8 cellular contexts compared by ENCODE assay signal in genomic region chr1:227946624-227947424, GRCh38. TPM values are rescaled to one million over a fixed set of nuclear protein-coding genes. Genes with fewer than 3 reads are reported as not detected.
DNase-seq lines count a peak whose midpoint lies in the region; ATAC-seq and TF ChIP-seq lines count a peak whose summit lies in the region.

No MANE protein-coding gene starts in this region.

- no peaks in the 10 kb centered on the region for H3K36me3 ChIP-seq in mesendoderm (ENCODE audit: control insufficient read depth, insufficient read depth, low read length)

- no CpG with 5 or more reads among the region's 63 CpGs for WGBS in mesendoderm (ENCODE audit: extremely low coverage, insufficient coverage, low lambda C conversion rate)

- no peaks in the 10 kb centered on the region for H3K4me1 ChIP-seq in mesendoderm (ENCODE audit: control insufficient read depth, low read depth, low read length)

- no peak overlapping the region for H3K27ac Mint-ChIP-seq in activated CD8-positive, alpha-beta T cell treated with anti-CD3 and anti-CD28 coated beads, Interleukin-2, amount 10 ng/mL, durations not matched to agents 7 days and 5 days
- H3K27ac Mint-ChIP-seq in endothelial cell (ENCODE audit: unreplicated experiment) = no peak overlapping the region
- no peak overlapping the region for H3K27ac Mint-ChIP-seq in stimulated activated effector memory CD8-positive, alpha-beta T cell treated with anti-CD3 and anti-CD28 coated beads, Interleukin-12 subunit alpha, Interleukin-12 subunit beta, amount 100 ng/mL, for 72 hours

- peak; percentile 61 for ATAC-seq in activated CD8-positive, alpha-beta T cell treated with anti-CD3 and anti-CD28 coated beads, Interleukin-2, amount 10 ng/mL, durations not matched to agents 7 days and 5 days
- ATAC-seq in stimulated activated effector memory CD8-positive, alpha-beta T cell treated with anti-CD3 and anti-CD28 coated beads, Interleukin-12 subunit alpha, Interleukin-12 subunit beta, amount 100 ng/mL, for 72 hours = peak; percentile 74
- ATAC-seq in HG02571 (IDR thresholded peaks at IDR 0.05; ENCODE audit: unreplicated experiment) = no peak

- H3K27me3 ChIP-seq in mesendoderm (ENCODE audit: insufficient read depth, low read length, poor library complexity) = no peaks in the 10 kb centered on the region

- H4K5ac ChIP-seq in mesendoderm (ENCODE audit: low read length) = no peak overlapping the region

- H3K23ac ChIP-seq in mesendoderm (ENCODE audit: low read length) = no peak overlapping the region

- H3K56ac ChIP-seq in mesendoderm (ENCODE audit: low read length) = peak overlapping the region; percentile 79

- peak overlapping the region; percentile 73 for H3K9ac ChIP-seq in mesendoderm (ENCODE audit: low read length)

- CTCF ChIA-PET in HEK293T (lab: Yijun Ruan, JAX) = interaction anchor here (0.7 kb wide), 1 partner anchor 466 kb away, joined by 3 read pairs; no protein-coding TSS in a partner anchor
- CTCF ChIA-PET in activated CD8-positive, alpha-beta T cell treated with anti-CD3 and anti-CD28 coated beads, Interleukin-2, amount 10 ng/mL, durations not matched to agents 7 days and 5 days (lab: Charles Lee) = interaction anchor here (1.4 to 2.3 kb wide), 5 partner anchors 181 to 466 kb away, joined by 3 to 16 read pairs (median 6); no protein-coding TSS in a partner anchor

- peak; percentile 61 for TF ChIP-seq CTCF in endothelial cell (IDR thresholded peaks at IDR 0.05; ENCODE audit: unreplicated experiment)

- H4K8ac ChIP-seq in mesendoderm (ENCODE audit: low read depth, low read length) = no peak overlapping the region

- peaks cover 29% of the 10 kb centered on the region for H3K27me3 Mint-ChIP-seq in activated CD8-positive, alpha-beta T cell treated with anti-CD3 and anti-CD28 coated beads, Interleukin-2, amount 10 ng/mL, durations not matched to agents 7 days and 5 days (ENCODE audit: low read depth)
- H3K27me3 Mint-ChIP-seq in endothelial cell (ENCODE audit: unreplicated experiment) = peaks cover 16% of the 10 kb centered on the region

- H3K79me1 ChIP-seq in mesendoderm (ENCODE audit: low read length) = no peaks in the 10 kb centered on the region

- H3K79me2 ChIP-seq in mesendoderm (ENCODE audit: control insufficient read depth, insufficient read depth, low read length) = no peaks in the 10 kb centered on the region

- DNase-seq in ELR (ENCODE audit: low read depth) (peak; percentile 64), HEK293T (ENCODE audit: extremely low spot score) (peak; percentile 90), NCI-H2196 (lab: John Stamatoyannopoulos, UW; ENCODE audit: unreplicated experiment) (peak; percentile 91), endothelial cell (ENCODE audit: low spot score) (peak; percentile 87), mesendoderm (peak; percentile 84)
- peak; percentile 59 for DNase-seq in activated CD8-positive, alpha-beta T cell treated with anti-CD3 and anti-CD28 coated beads, Interleukin-2, amount 10 ng/mL, durations not matched to agents 7 days and 5 days
- DNase-seq in stimulated activated effector memory CD8-positive, alpha-beta T cell treated with anti-CD3 and anti-CD28 coated beads, Interleukin-12 subunit alpha, Interleukin-12 subunit beta, amount 100 ng/mL, for 72 hours (ENCODE audit: low spot score in 2 of 2) = peak; percentile 49 to 67

- no peak overlapping the region for H2BK5ac ChIP-seq in mesendoderm (ENCODE audit: low read length)

- POLR2A ChIA-PET in HEK293T (lab: Yijun Ruan, JAX) = no interaction called here
- POLR2A ChIA-PET in activated CD8-positive, alpha-beta T cell treated with anti-CD3 and anti-CD28 coated beads, Interleukin-2, amount 10 ng/mL, durations not matched to agents 7 days and 5 days (lab: Charles Lee) = no interaction called here

- peak overlapping the region; percentile 36 for H3K4me3 Mint-ChIP-seq in activated CD8-positive, alpha-beta T cell treated with anti-CD3 and anti-CD28 coated beads, Interleukin-2, amount 10 ng/mL, durations not matched to agents 7 days and 5 days
- H3K4me3 Mint-ChIP-seq in endothelial cell (ENCODE audit: unreplicated experiment) = peak overlapping the region; percentile 59
- H3K4me3 Mint-ChIP-seq in stimulated activated effector memory CD8-positive, alpha-beta T cell treated with anti-CD3 and anti-CD28 coated beads, Interleukin-12 subunit alpha, Interleukin-12 subunit beta, amount 100 ng/mL, for 72 hours = peak overlapping the region; percentile 68

- no peak overlapping the region for H3K18ac ChIP-seq in mesendoderm (ENCODE audit: low read length)

- no peak overlapping the region for H3K27ac ChIP-seq in mesendoderm (ENCODE audit: low read depth, low read length)

- H3K36me3 Mint-ChIP-seq in activated CD8-positive, alpha-beta T cell treated with anti-CD3 and anti-CD28 coated beads, Interleukin-2, amount 10 ng/mL, durations not matched to agents 7 days and 5 days (ENCODE audit: low read depth) = no peaks in the 10 kb centered on the region
- no peaks in the 10 kb centered on the region for H3K36me3 Mint-ChIP-seq in endothelial cell (ENCODE audit: low read depth, unreplicated experiment)
- no peaks in the 10 kb centered on the region for H3K36me3 Mint-ChIP-seq in stimulated activated effector memory CD8-positive, alpha-beta T cell treated with anti-CD3 and anti-CD28 coated beads, Interleukin-12 subunit alpha, Interleukin-12 subunit beta, amount 100 ng/mL, for 72 hours

- H3K4ac ChIP-seq in mesendoderm (ENCODE audit: low read depth, low read length) = no peak overlapping the region

- no peak overlapping the region for H2BK15ac ChIP-seq in mesendoderm (replicated peaks; ENCODE audit: low read depth)

- no peaks in the 10 kb centered on the region for H3K9me3 Mint-ChIP-seq in activated CD8-positive, alpha-beta T cell treated with anti-CD3 and anti-CD28 coated beads, Interleukin-2, amount 10 ng/mL, durations not matched to agents 7 days and 5 days (ENCODE audit: insufficient read depth)
- no peaks in the 10 kb centered on the region for H3K9me3 Mint-ChIP-seq in endothelial cell (ENCODE audit: unreplicated experiment)
- no peaks in the 10 kb centered on the region for H3K9me3 Mint-ChIP-seq in stimulated activated effector memory CD8-positive, alpha-beta T cell treated with anti-CD3 and anti-CD28 coated beads, Interleukin-12 subunit alpha, Interleukin-12 subunit beta, amount 100 ng/mL, for 72 hours

- peaks cover 8% of the 10 kb centered on the region for H3K4me1 Mint-ChIP-seq in activated CD8-positive, alpha-beta T cell treated with anti-CD3 and anti-CD28 coated beads, Interleukin-2, amount 10 ng/mL, durations not matched to agents 7 days and 5 days (ENCODE audit: low read depth)
- no peaks in the 10 kb centered on the region for H3K4me1 Mint-ChIP-seq in endothelial cell (ENCODE audit: unreplicated experiment)
- H3K4me1 Mint-ChIP-seq in stimulated activated effector memory CD8-positive, alpha-beta T cell treated with anti-CD3 and anti-CD28 coated beads, Interleukin-12 subunit alpha, Interleukin-12 subunit beta, amount 100 ng/mL, for 72 hours = peaks cover 6% of the 10 kb centered on the region

- no peak overlapping the region for H2AK5ac ChIP-seq in mesendoderm (ENCODE audit: low read length)

- no peak overlapping the region for H2BK120ac ChIP-seq in mesendoderm (ENCODE audit: low read depth, low read length)

- H3K4me3 ChIP-seq in mesendoderm (ENCODE audit: low read length) = peak overlapping the region; percentile 40

- peak overlapping the region; percentile 55 for H3K4me2 ChIP-seq in mesendoderm (ENCODE audit: low read length)

TF ChIP-seq in HEK293T, 16 proteins besides CTCF, POLR2A, EP300 and RAD21:
- TF ChIP-seq CTBP1 (IDR thresholded peaks at IDR 0.05; ENCODE audit: borderline replicate concordance) = peak; percentile 33; the same call in 1 of the 2 replicates
- 0 out of 2 replicates have a peak, but pooled peaks have one; percentile 44 for TF ChIP-seq ARNT (IDR thresholded peaks at IDR 0.05)
- 0 out of 2 replicates have a peak, but pooled peaks have one; percentile 47 for TF ChIP-seq LEF1 (IDR thresholded peaks at IDR 0.05; ENCODE audit: borderline replicate concordance)
- no peak; the same call in 1 of the 2 replicates for TF ChIP-seq L3MBTL2 (conservative IDR thresholded peaks at IDR 0.05)

RNA-seq across cellular contexts. Expression of gene WNT9A, which starts 0.9 kb away (rescaled TPM):
- total RNA-seq in activated CD8-positive, alpha-beta T cell treated with anti-CD3 and anti-CD28 coated beads, Interleukin-2, amount 10 ng/mL, durations not matched to agents 7 days and 5 days = not detected
- 1.0 TPM for total RNA-seq in endothelial cell (ENCODE audit: unreplicated experiment)
- polyA plus RNA-seq in mesendoderm (2013, experiment 1 of 2) = 0.21 TPM
- 0.15 TPM for polyA plus RNA-seq in mesendoderm (2013, experiment 2 of 2)

RNA-seq across cellular contexts. Expression of gene WNT3A, which starts 60.0 kb away (rescaled TPM):
- total RNA-seq in activated CD8-positive, alpha-beta T cell treated with anti-CD3 and anti-CD28 coated beads, Interleukin-2, amount 10 ng/mL, durations not matched to agents 7 days and 5 days = not detected
- not detected for total RNA-seq in endothelial cell (ENCODE audit: unreplicated experiment)
- polyA plus RNA-seq in mesendoderm (2013, experiment 1 of 2) = 0.53 TPM
- 0.42 TPM for polyA plus RNA-seq in mesendoderm (2013, experiment 2 of 2)
